ENCODE assay signal across 1 cellular context in the genomic region with DNA sequence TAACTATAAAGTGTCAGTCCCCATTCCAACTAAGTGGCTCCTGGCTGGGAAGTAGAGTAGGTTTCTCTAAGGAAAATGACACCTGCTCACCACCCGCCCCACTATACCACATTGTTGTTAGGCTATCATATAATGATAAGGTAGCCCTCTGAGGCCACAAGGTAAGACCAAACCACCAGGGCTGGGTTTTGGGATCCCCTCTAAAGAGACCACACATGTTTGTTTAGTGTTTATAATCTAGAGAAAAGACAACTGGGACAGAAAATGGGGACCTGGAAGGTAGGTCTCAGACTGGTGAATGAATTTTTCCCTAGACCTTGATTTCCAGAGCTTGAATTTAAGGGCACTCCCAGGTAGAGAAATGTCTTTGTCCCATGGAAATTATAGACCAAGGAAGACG.
A peak's percentile ranks its signal among the peaks of the same experiment; 100 is the strongest.
TF ChIP-seq lines count a peak whose summit lies in the region.

No MANE protein-coding gene starts in this region.

TF ChIP-seq in H1, 55 proteins besides CTCF, POLR2A, EP300 and RAD21:
- no peak for TF ChIP-seq CBX8 (IDR thresholded peaks at IDR 0.05; ENCODE audit: borderline replicate concordance, low read depth, low read length)
- TF ChIP-seq JUN (IDR thresholded peaks at IDR 0.05; ENCODE audit: low read depth, low read length): no peak
- TF ChIP-seq POU5F1 (IDR thresholded peaks at IDR 0.05; ENCODE audit: low read depth, low read length): no peak
- TF ChIP-seq POLR2AphosphoS5 (IDR thresholded peaks at IDR 0.05; ENCODE audit: low read depth, low read length): 0 out of 2 replicates have a peak, but pooled peaks have one; percentile 62
- no peak for TF ChIP-seq ATF2 (IDR thresholded peaks at IDR 0.05; ENCODE audit: low read length)
- TF ChIP-seq SAP30 (IDR thresholded peaks at IDR 0.05; ENCODE audit: insufficient read depth, insufficient replicate concordance, low read length): no peak
- TF ChIP-seq SP2 (IDR thresholded peaks at IDR 0.05; ENCODE audit: low read length): no peak
